8 cellular contexts compared by ENCODE assay signal in the genomic region with DNA sequence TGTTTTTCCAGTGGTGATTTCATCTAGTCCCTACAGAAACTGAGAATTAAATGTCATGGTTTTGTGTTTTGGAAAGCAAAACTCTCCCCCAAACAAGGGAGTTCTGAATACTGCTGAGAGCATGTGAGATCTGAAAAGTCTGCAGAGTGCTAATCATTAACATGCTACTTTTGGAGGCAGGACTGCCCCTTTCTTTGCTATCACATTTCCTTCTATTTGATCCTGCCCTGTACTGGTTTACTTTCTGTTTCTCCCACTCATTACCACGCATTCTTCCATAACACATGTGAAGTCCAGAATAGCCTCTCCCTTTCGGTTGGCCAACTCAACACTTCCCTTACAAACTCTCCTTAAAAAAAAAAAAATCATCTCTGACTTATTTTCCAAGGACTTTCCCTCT.
DNase-seq lines count a peak whose midpoint lies in the region; ATAC-seq and TF ChIP-seq lines count a peak whose summit lies in the region.

No MANE protein-coding gene starts in this region.

- no peaks in the 10 kb centered on the region for H4K20me1 ChIP-seq in neural progenitor cell (ENCODE audit: low read depth)

- H3K4me3 Mint-ChIP-seq in CD8-positive, alpha-beta memory T cell: no peak overlapping the region
- no peak overlapping the region for H3K4me3 Mint-ChIP-seq in neural progenitor cell

- no peaks in the 10 kb centered on the region for H3K36me3 ChIP-seq in CD8-positive, alpha-beta memory T cell (ENCODE audit: insufficient read depth, low read length)
- H3K36me3 ChIP-seq in HUES64 (ENCODE audit: insufficient read depth, low read length): no peaks in the 10 kb centered on the region
- H3K36me3 ChIP-seq in neural progenitor cell: no peaks in the 10 kb centered on the region

- H3F3A ChIP-seq in neural progenitor cell (ENCODE audit: low read depth): peaks cover 34% of the 10 kb centered on the region

- DNase-seq in CD8-positive, alpha-beta memory T cell: no peak
- DNase-seq in dermis microvascular lymphatic vessel endothelial cell (ENCODE audit: low read depth in 2 of 2) (peak; percentile 30 to 52), neural progenitor cell (ENCODE audit: low spot score) (no peak), substantia nigra (lab: John Stamatoyannopoulos, UW) (no peak), DMS79 treated with DMSO at 0.1 percent for 48 hours (lab: John Stamatoyannopoulos, UW) (no peak)
- no peak for DNase-seq in stimulated activated CD4-positive, alpha-beta T cell treated with anti-CD3 and anti-CD28 coated beads, Interleukin-2, amount 100 ng/mL, for 48 hours

- H3K36me3 Mint-ChIP-seq in CD8-positive, alpha-beta memory T cell: no peaks in the 10 kb centered on the region
- H3K36me3 Mint-ChIP-seq in neural progenitor cell: no peaks in the 10 kb centered on the region

- H3K4me2 ChIP-seq in neural progenitor cell: peak overlapping the region; percentile 60

- POLR2A ChIA-PET in CD8-positive, alpha-beta memory T cell (lab: Charles Lee): no interaction called here

- CTCF ChIA-PET in CD8-positive, alpha-beta memory T cell (lab: Charles Lee): no interaction called here

- no peak overlapping the region for H3K27ac Mint-ChIP-seq in CD8-positive, alpha-beta memory T cell
- peak overlapping the region; percentile 10 for H3K27ac Mint-ChIP-seq in neural progenitor cell

- H3K4me3 ChIP-seq in CD8-positive, alpha-beta memory T cell (ENCODE audit: low read length): no peak overlapping the region
- H3K4me3 ChIP-seq in HUES64 (ENCODE audit: low read length): no peak overlapping the region; the same call in 1 of the 2 replicates
- H3K4me3 ChIP-seq in neural progenitor cell: no peak overlapping the region

- H3K79me2 ChIP-seq in neural progenitor cell (ENCODE audit: low read depth): no peaks in the 10 kb centered on the region

- H3K9me3 Mint-ChIP-seq in CD8-positive, alpha-beta memory T cell: no peaks in the 10 kb centered on the region
- no peaks in the 10 kb centered on the region for H3K9me3 Mint-ChIP-seq in neural progenitor cell

- H2AFZ ChIP-seq in neural progenitor cell (replicated peaks): no peak overlapping the region

- peaks cover 0 to 3% (median 0%) of the 10 kb centered on the region in 3 donors for H3K4me1 Mint-ChIP-seq in CD8-positive, alpha-beta memory T cell
- peaks cover 62% of the 10 kb centered on the region for H3K4me1 Mint-ChIP-seq in neural progenitor cell

- peak overlapping the region; percentile 19 for H3K27ac ChIP-seq in CD8-positive, alpha-beta memory T cell (ENCODE audit: low read depth, low read length)
- H3K27ac ChIP-seq in HUES64 (ENCODE audit: low read depth, low read length) (peak overlapping the region; percentile 85), neural progenitor cell (no peak overlapping the region), substantia nigra (ENCODE audit: low read depth, low read length, poor library complexity, severe bottlenecking) (no peak overlapping the region)

- no peaks in the 10 kb centered on the region for H3K27me3 ChIP-seq in CD8-positive, alpha-beta memory T cell (ENCODE audit: insufficient read depth, low read length, poor library complexity, severe bottlenecking)
- H3K27me3 ChIP-seq in HUES64 (ENCODE audit: insufficient read depth, low read length): no peaks in the 10 kb centered on the region
- no peaks in the 10 kb centered on the region for H3K27me3 ChIP-seq in neural progenitor cell

- WGBS in HUES64: 49% methylated on average over 2 of the region's 2 CpGs

- H3K27me3 Mint-ChIP-seq in CD8-positive, alpha-beta memory T cell: peaks cover 7 to 42% of the 10 kb centered on the region in 2 donors
- no peaks in the 10 kb centered on the region for H3K27me3 Mint-ChIP-seq in neural progenitor cell (ENCODE audit: insufficient read depth, low read depth)

- no peak for TF ChIP-seq CTCF in neural progenitor cell (IDR thresholded peaks at IDR 0.05)

- peak overlapping the region; percentile 70; the same call in 1 of the 2 replicates for H3K9ac ChIP-seq in HUES64 (ENCODE audit: low read depth, low read length)
- H3K9ac ChIP-seq in neural progenitor cell: no peak overlapping the region

- no peaks in the 10 kb centered on the region for H3K9me3 ChIP-seq in CD8-positive, alpha-beta memory T cell (ENCODE audit: low read length)
- H3K9me3 ChIP-seq in HUES64 (ENCODE audit: insufficient read depth, low read depth, low read length): no peaks in the 10 kb centered on the region
- H3K9me3 ChIP-seq in neural progenitor cell (ENCODE audit: low read depth): no peaks in the 10 kb centered on the region

- H3K4me1 ChIP-seq in CD8-positive, alpha-beta memory T cell (ENCODE audit: insufficient read depth, low read length): no peaks in the 10 kb centered on the region
- H3K4me1 ChIP-seq in HUES64 (ENCODE audit: insufficient read depth, low read length): peaks cover 71% of the 10 kb centered on the region
- H3K4me1 ChIP-seq in neural progenitor cell: peaks cover 75% of the 10 kb centered on the region

- ATAC-seq in GM21528 (IDR thresholded peaks at IDR 0.05; ENCODE audit: low FRiP score, unreplicated experiment): peak; percentile 87

Comparison
In these comparisons a context has a peak if more than half of its experiments do, and no peak if none do; other contexts are left out.
1. DNase-seq: peak in dermis microvascular lymphatic vessel endothelial cell (2 of 2); none in CD8-positive, alpha-beta memory T cell (0 of 5), neural progenitor cell (single experiment), substantia nigra (0 of 49), stimulated activated CD4-positive, alpha-beta T cell treated with anti-CD3 and anti-CD28 coated beads, Interleukin-2, amount 100 ng/mL, for 48 hours (0 of 2) and DMS79 treated with DMSO at 0.1 percent for 48 hours (single experiment).
2. H3K27ac ChIP-seq: peak in CD8-positive, alpha-beta memory T cell (single experiment) and HUES64 (single experiment); none in neural progenitor cell (single experiment) and substantia nigra (single experiment).